In the genomic region with DNA sequence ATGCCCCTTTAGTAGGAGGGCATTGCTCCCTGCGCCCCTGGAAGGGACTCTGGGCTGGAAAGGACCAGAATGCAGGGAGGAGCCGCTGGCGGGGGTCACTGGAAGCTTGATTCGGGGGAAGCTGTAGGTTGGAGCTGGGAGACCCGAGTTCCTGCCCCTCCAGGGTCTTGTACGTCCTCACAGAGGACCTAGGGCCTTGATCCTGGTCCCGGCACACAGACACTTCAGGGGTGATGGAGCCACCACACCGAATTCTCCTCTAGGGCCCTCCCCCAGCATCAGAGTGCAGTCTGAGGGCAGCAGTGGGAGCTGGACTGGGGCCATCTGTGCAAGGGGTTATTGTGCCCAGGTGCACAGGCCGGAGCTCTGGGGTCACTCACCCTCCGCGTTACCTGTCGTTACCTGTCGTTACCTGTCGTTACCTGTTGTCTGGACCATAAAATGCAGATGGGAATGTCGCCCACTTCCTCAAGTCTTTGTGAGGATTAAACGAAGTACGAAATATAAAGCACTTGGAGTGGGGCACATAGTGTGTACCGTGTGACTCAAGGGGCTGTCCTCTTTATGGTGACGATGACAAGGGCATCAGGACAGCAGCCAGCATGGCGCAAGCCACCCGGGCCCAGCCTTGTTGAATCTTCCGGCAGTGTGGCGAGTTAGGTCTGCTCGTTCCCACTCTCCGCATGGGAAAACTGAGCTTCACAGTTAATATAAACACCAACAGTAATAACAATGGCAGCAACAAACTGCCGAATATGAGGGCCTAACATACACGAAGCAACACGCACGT, we compare ENCODE assay signal across 9 cellular contexts. TPM values are rescaled to one million over a fixed set of nuclear protein-coding genes. Genes with fewer than 3 reads are reported as not detected.
A peak's percentile ranks its signal among the peaks of the same experiment; 100 is the strongest.
DNase-seq lines count a peak whose midpoint lies in the region; TF ChIP-seq lines count a peak whose summit lies in the region.
"Had no signal": no experiment of that assay in that cellular context is flagged by ENCODE, and none has a peak within 500 bp of the region (broad histone marks: within the 10 kb centered on the region; RNA-seq: fewer than 3 reads in every experiment).

No MANE protein-coding gene starts in this region.

- no peaks in the 10 kb centered on the region for H3K27me3 Mint-ChIP-seq in mesothelial cell of epicardium (ENCODE audit: low read depth)
- H3K27me3 Mint-ChIP-seq: naive thymus-derived CD8-positive, alpha-beta T cell had no signal

- H3K9me3 ChIP-seq in duodenal mucosa (ENCODE audit: control insufficient read depth in 1 of 2, low read length in 2 of 2) = no peaks in the 10 kb centered on the region
- H3K9me3 ChIP-seq in suprapubic skin = no peaks in the 10 kb centered on the region

- DNase-seq in NCI-H69 (lab: John Stamatoyannopoulos, UW) (peak; percentile 21), mesothelial cell of epicardium (ENCODE audit: low spot score in 2 of 2, unreplicated experiment in 2 of 2) (no peak), suprapubic skin (ENCODE audit: low spot score in 2 of 2) (peak in 1 of 2 donors; percentile 70), NCI-H1436 treated with DMSO at 0.1 percent for 48 hours (lab: John Stamatoyannopoulos, UW) (no peak), DMS 273 (lab: John Stamatoyannopoulos, UW; ENCODE audit: unreplicated experiment) (no peak)
- DNase-seq in central memory CD4-positive, alpha-beta T cell = no peak

- TF ChIP-seq EP300 in suprapubic skin (IDR thresholded peaks at IDR 0.05) = no peak

- H3K27ac Mint-ChIP-seq in mesothelial cell of epicardium = peak overlapping the region; percentile 88

- peaks cover 35% of the 10 kb centered on the region for H3K4me1 Mint-ChIP-seq in mesothelial cell of epicardium

- TF ChIP-seq CTCF in mesothelial cell of epicardium (IDR thresholded peaks at IDR 0.05; ENCODE audit: unreplicated experiment) = no peak
- no peak for TF ChIP-seq CTCF in suprapubic skin (IDR thresholded peaks at IDR 0.05)

- H3K4me1 ChIP-seq in duodenal mucosa (ENCODE audit: control insufficient read depth in 1 of 2, insufficient read depth in 2 of 2, low read length in 2 of 2) (peaks cover 82 to 92% of the 10 kb centered on the region in 2 donors), suprapubic skin (peaks cover 64% of the 10 kb centered on the region)

- WGBS in suprapubic skin = 72% methylated on average over 26 of the region's 29 CpGs

- peaks cover 4 to 5% of the 10 kb centered on the region in 2 donors for H3K36me3 ChIP-seq in duodenal mucosa (ENCODE audit: control insufficient read depth in 1 of 2, insufficient read depth in 2 of 2, low read length in 2 of 2)
- no peaks in the 10 kb centered on the region for H3K36me3 ChIP-seq in suprapubic skin
- H3K36me3 ChIP-seq: cardiac muscle cell had no signal

- H3K4me3 ChIP-seq in duodenal mucosa (ENCODE audit: low read depth in 1 of 2, low read length in 2 of 2) = no peak overlapping the region
- H3K4me3 ChIP-seq in suprapubic skin = no peak overlapping the region
- H3K4me3 ChIP-seq: cardiac muscle cell had no signal

- peak overlapping the region; percentile 28 for H3K27ac ChIP-seq in duodenal mucosa (ENCODE audit: low read depth, low read length)
- H3K27ac ChIP-seq in suprapubic skin = peak overlapping the region; percentile 81
- H3K27ac ChIP-seq: cardiac muscle cell had no signal

- peak overlapping the region in 1 of 2 donors; percentile 22 for H3K9ac ChIP-seq in duodenal mucosa (ENCODE audit: low read depth in 1 of 2, low read length in 2 of 2)

- no peak for TF ChIP-seq POLR2A in suprapubic skin (IDR thresholded peaks at IDR 0.05)

- H3K9me3 Mint-ChIP-seq in mesothelial cell of epicardium = no peaks in the 10 kb centered on the region
- H3K9me3 Mint-ChIP-seq: naive thymus-derived CD8-positive, alpha-beta T cell had no signal

- H3K4me3 Mint-ChIP-seq in mesothelial cell of epicardium = no peak overlapping the region

- H3K27me3 ChIP-seq in duodenal mucosa (ENCODE audit: control insufficient read depth in 1 of 2, insufficient read depth in 2 of 2, low read length in 2 of 2) = no peaks in the 10 kb centered on the region
- H3K27me3 ChIP-seq in suprapubic skin = no peaks in the 10 kb centered on the region
- H3K27me3 ChIP-seq: cardiac muscle cell had no signal

- H3K36me3 Mint-ChIP-seq in mesothelial cell of epicardium = no peaks in the 10 kb centered on the region

RNA-seq across cellular contexts. Expression of gene CMIP, which starts 48.6 kb away (rescaled TPM):
- total RNA-seq in mesothelial cell of epicardium (70.0 to 74.9 TPM (median 71.0 TPM) in 3 replicates), suprapubic skin (10 to 100 TPM; 63.9 to 89.9 (median 70.0) TPM)
